1 cellular context compared by ENCODE assay signal in genomic region chr19:45995715-45996385, GRCh38.
TF ChIP-seq lines count a peak whose summit lies in the region.

No MANE protein-coding gene starts in this region.

TF ChIP-seq in GM12878, 131 proteins besides CTCF, POLR2A, EP300 and RAD21:
- TF ChIP-seq NBN (IDR thresholded peaks at IDR 0.05) (0 out of 2 replicates have a peak, but pooled peaks have one; percentile 16), GATAD2B (conservative IDR thresholded peaks at IDR 0.05; ENCODE audit: low read depth) (0 out of 2 replicates have a peak, but pooled peaks have one; percentile 16), GABPA (IDR thresholded peaks at IDR 0.05; ENCODE audit: low read depth) (no peak), HDGF (IDR thresholded peaks at IDR 0.05) (0 out of 2 replicates have a peak, but pooled peaks have one; percentile 13), ATF7 (IDR thresholded peaks at IDR 0.05; ENCODE audit: low read depth) (peak; percentile 77; the same call in 1 of the 2 replicates)
